Comparison of ENCODE assay signal across 21 cellular contexts in the genomic region with DNA sequence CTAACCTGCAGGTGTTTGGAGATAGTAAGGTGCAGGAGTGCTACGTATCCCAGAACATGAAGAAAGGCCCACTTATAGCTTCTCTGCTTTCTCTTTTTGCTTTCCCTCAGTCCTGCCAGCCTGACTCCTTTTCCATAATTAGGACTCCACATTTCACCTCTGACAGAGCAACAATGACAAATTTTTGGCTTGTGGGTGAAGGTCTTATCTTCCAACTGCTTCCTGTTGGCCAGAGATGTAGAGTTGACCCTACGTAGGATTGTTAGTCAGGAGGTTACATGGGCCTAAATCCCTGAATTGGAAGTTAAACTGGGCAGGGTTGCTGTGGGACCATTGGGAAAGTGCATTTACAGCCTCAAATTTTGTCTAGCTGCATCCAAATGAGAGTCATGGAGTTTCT.
"Had no signal": no experiment of that assay in that cellular context is flagged by ENCODE, and none has a peak within 500 bp of the region (broad histone marks: within the 10 kb centered on the region; RNA-seq: fewer than 3 reads in every experiment).

No MANE protein-coding gene starts in this region.

- H3K4me1 ChIP-seq: Peyer's patch had no signal

- H3K4me2 ChIP-seq: PC-9, SK-N-SH had no signal

- ATAC-seq: HepG2 had no signal

- H3K4me3 ChIP-seq: PC-9, Peyer's patch had no signal

- H3K27ac ChIP-seq: PC-9, Peyer's patch had no signal

- H2AFZ ChIP-seq: PC-9 had no signal

- H3K9me3 ChIP-seq: Peyer's patch, SK-N-SH had no signal

- DNase-seq: KBM-7, NCI-H1092, NCI-H1105 treated with DMSO at 0.1 percent for 48 hours, NCI-H1417 treated with DMSO at 0.1 percent for 48 hours, NCI-H146, NCI-H1694 treated with DMSO at 0.1 percent for 48 hours, NCI-H1930, NCI-H2081, NCI-H2107, NCI-H2227 treated with DMSO at 0.1 percent for 48 hours, NCI-H446, NCI-H510A, NCI-H524 treated with DMSO at 0.1 percent for 48 hours, NCI-H69, NCI-H774, PC-9, Peyer's patch, SHP77, SK-N-SH, SW 1271 had no signal

- H3K9ac ChIP-seq: SK-N-SH had no signal

- H3K27me3 ChIP-seq: Peyer's patch had no signal

- FAIRE-seq: HepG2 had no signal

- H3K36me3 ChIP-seq: Peyer's patch had no signal
